ENCODE assay signal across 1 cellular context in genomic region chr9:93127395-93127911, GRCh38.
TF ChIP-seq lines count a peak whose summit lies in the region.

No MANE protein-coding gene starts in this region.

TF ChIP-seq in GM23338, 12 proteins besides CTCF, POLR2A, EP300 and RAD21:
- TF ChIP-seq ZNF462 (CRISPR knock-in tag; IDR thresholded peaks at IDR 0.05) = no peak
- no peak for TF ChIP-seq EZH2phosphoT487 (IDR thresholded peaks at IDR 0.05; ENCODE audit: unreplicated experiment)
- TF ChIP-seq REST (IDR thresholded peaks at IDR 0.05; ENCODE audit: unreplicated experiment) = no peak
- no peak for TF ChIP-seq NANOG (IDR thresholded peaks at IDR 0.05; ENCODE audit: borderline replicate concordance)
- TF ChIP-seq EZH2 (IDR thresholded peaks at IDR 0.05; ENCODE audit: low read depth, unreplicated experiment) = no peak
- no peak for TF ChIP-seq ZNF114 (CRISPR knock-in tag; IDR thresholded peaks at IDR 0.05)
- TF ChIP-seq CREB1 (CRISPR knock-in tag; IDR thresholded peaks at IDR 0.05; ENCODE audit: low read depth) = no peak
- TF ChIP-seq ETS1 (IDR thresholded peaks at IDR 0.05) = no peak
- no peak for TF ChIP-seq STAT1 (IDR thresholded peaks at IDR 0.05; ENCODE audit: unreplicated experiment)
- TF ChIP-seq JUNB (IDR thresholded peaks at IDR 0.05; ENCODE audit: unreplicated experiment) = no peak
- TF ChIP-seq POLR2AphosphoS5 (IDR thresholded peaks at IDR 0.05; ENCODE audit: low read depth) = no peak
- no peak for TF ChIP-seq ZNF331 (CRISPR knock-in tag; IDR thresholded peaks at IDR 0.05; ENCODE audit: low read depth)
